Comparison of ENCODE assay signal across 23 cellular contexts in genomic region chr22:43798492-43798891, GRCh38. TPM values are rescaled to one million over a fixed set of nuclear protein-coding genes. Genes with fewer than 3 reads are reported as not detected.
DNase-seq lines count a peak whose midpoint lies in the region; ATAC-seq and TF ChIP-seq lines count a peak whose summit lies in the region.
"Had no signal": no experiment of that assay in that cellular context is flagged by ENCODE, and none has a peak within 500 bp of the region (broad histone marks: within the 10 kb centered on the region; RNA-seq: fewer than 3 reads in every experiment).

No MANE protein-coding gene starts in this region.

- no peaks in the 10 kb centered on the region for H3K4me1 Mint-ChIP-seq in activated T-cell treated with anti-CD3 and anti-CD28 coated beads, Interleukin-2, amount 50 U/mL, for 24 hours (ENCODE audit: low read depth)
- H3K4me1 Mint-ChIP-seq: activated naive CD8-positive, alpha-beta T cell treated with anti-CD3 and anti-CD28 coated beads, Interleukin-2, amount 50 U/mL, for 24 hours; central memory CD8-positive, alpha-beta T cell; neural progenitor cell had no signal

- intact Hi-C loops in OCI-LY7 (cut with micrococcal nuclease; ENCODE audit: unreplicated experiment) = no loop called here
- intact Hi-C loops in mucosa of descending colon (cut with DNase I, micrococcal nuclease) = no loop called here

- H3K4me3 ChIP-seq in OCI-LY7 (ENCODE audit: low read depth, low read length, poor library complexity, severe bottlenecking) (no peak overlapping the region), mucosa of descending colon (no peak overlapping the region)
- H3K4me3 ChIP-seq: neural progenitor cell had no signal

- H3K36me3 Mint-ChIP-seq in activated T-cell treated with anti-CD3 and anti-CD28 coated beads, Interleukin-2, amount 50 U/mL, for 24 hours (ENCODE audit: low read depth) = no peaks in the 10 kb centered on the region
- H3K36me3 Mint-ChIP-seq: neural progenitor cell, type B pancreatic cell had no signal

- 0 out of 2 replicates have a peak, but pooled peaks cover 6% of the 10 kb centered on the region for H3K9me3 ChIP-seq in OCI-LY7 (ENCODE audit: low read length)
- H3K9me3 ChIP-seq in mucosa of descending colon = peaks cover 9% of the 10 kb centered on the region

- no TSS peak for BruUV-seq in OCI-LY7 (replicated peaks; lab: Mats Ljungman, UMichigan)

- H3K4me1 ChIP-seq in OCI-LY7 (ENCODE audit: insufficient read depth, low read length, poor library complexity, severe bottlenecking) (peaks cover 10% of the 10 kb centered on the region), mucosa of descending colon (ENCODE audit: low read depth) (no peaks in the 10 kb centered on the region)
- H3K4me1 ChIP-seq: neural progenitor cell had no signal

- no peaks in the 10 kb centered on the region for H4K20me1 ChIP-seq in OCI-LY7 (ENCODE audit: insufficient read depth, low read length)

- no peak overlapping the region for H3K27ac Mint-ChIP-seq in activated T-cell treated with anti-CD3 and anti-CD28 coated beads, Interleukin-2, amount 50 U/mL, for 24 hours
- H3K27ac Mint-ChIP-seq: activated naive CD8-positive, alpha-beta T cell treated with anti-CD3 and anti-CD28 coated beads, Interleukin-2, amount 50 U/mL, for 24 hours; neural progenitor cell; T-helper 1 cell treated with Interleukin-12 subunit alpha and Interleukin-12 subunit beta and Interleukin-4 antibody, amounts not matched to agents 30 μg/mL and 1 μg/mL, for 36 hours; type B pancreatic cell had no signal

- no peaks in the 10 kb centered on the region for H3K9me2 ChIP-seq in OCI-LY7 (ENCODE audit: insufficient read depth, low read length)

- TF ChIP-seq CTCF in OCI-LY7 (conservative IDR thresholded peaks at IDR 0.05; ENCODE audit: low read length) = no peak
- TF ChIP-seq CTCF in mucosa of descending colon (IDR thresholded peaks at IDR 0.05) = no peak

- no peaks in the 10 kb centered on the region for H3K36me3 ChIP-seq in OCI-LY7 (ENCODE audit: insufficient read depth, low read length)
- no peaks in the 10 kb centered on the region for H3K36me3 ChIP-seq in mucosa of descending colon (ENCODE audit: low read depth)
- H3K36me3 ChIP-seq: neural progenitor cell had no signal

- POLR2A ChIA-PET in OCI-LY7 (lab: Charles Lee) = no interaction called here

- CTCF ChIA-PET in OCI-LY7 (lab: Charles Lee; ENCODE audit: unreplicated experiment) = no interaction called here

- H3K4me2 ChIP-seq in OCI-LY7 (ENCODE audit: low read length) = 0 out of 2 replicates have a peak overlapping the region, but pooled peaks have one; percentile 8
- H3K4me2 ChIP-seq: neural progenitor cell had no signal

- peaks cover 20% of the 10 kb centered on the region for H3K9me3 Mint-ChIP-seq in activated T-cell treated with anti-CD3 and anti-CD28 coated beads, Interleukin-2, amount 50 U/mL, for 24 hours
- H3K9me3 Mint-ChIP-seq: type B pancreatic cell had no signal

- peaks cover 54% of the 10 kb centered on the region for H3K27me3 Mint-ChIP-seq in activated T-cell treated with anti-CD3 and anti-CD28 coated beads, Interleukin-2, amount 50 U/mL, for 24 hours

- H3K4me3 Mint-ChIP-seq in activated T-cell treated with anti-CD3 and anti-CD28 coated beads, Interleukin-2, amount 50 U/mL, for 24 hours = no peak overlapping the region
- H3K4me3 Mint-ChIP-seq: activated naive CD8-positive, alpha-beta T cell treated with anti-CD3 and anti-CD28 coated beads, Interleukin-2, amount 50 U/mL, for 24 hours; central memory CD8-positive, alpha-beta T cell; neural progenitor cell; T-helper 1 cell treated with Interleukin-12 subunit alpha and Interleukin-12 subunit beta and Interleukin-4 antibody, amounts not matched to agents 30 μg/mL and 1 μg/mL, for 36 hours; type B pancreatic cell had no signal

- no peak overlapping the region for H3K27ac ChIP-seq in OCI-LY7 (ENCODE audit: low read depth, low read length, poor library complexity, severe bottlenecking)
- H3K27ac ChIP-seq: 22Rv1, neural progenitor cell had no signal

- no peaks in the 10 kb centered on the region for H3K79me2 ChIP-seq in OCI-LY7 (ENCODE audit: insufficient read depth, low read depth, low read length)

- ATAC-seq in GM21825 (IDR thresholded peaks at IDR 0.05; ENCODE audit: unreplicated experiment) = peak; percentile 65
- no peak for ATAC-seq in left lobe of liver
- ATAC-seq in mucosa of descending colon = no peak
- ATAC-seq: activated naive CD8-positive, alpha-beta T cell treated with anti-CD3 and anti-CD28 coated beads, Interleukin-2, amount 50 U/mL, for 24 hours; Panc1; right cardiac atrium had no signal

- DNase-seq in DMS53 (lab: John Stamatoyannopoulos, UW) (peak; percentile 8), DMS53 treated with DMSO at 0.1 percent for 48 hours (lab: John Stamatoyannopoulos, UW; ENCODE audit: unreplicated experiment) (no peak), OCI-LY7 (ENCODE audit: low spot score) (peak; percentile 46), renal cortical epithelial cell (ENCODE audit: low read depth) (peak; percentile 87), left lobe of liver (ENCODE audit: low spot score) (no peak), mucosa of descending colon (no peak)
- no peak for DNase-seq in activated T-cell treated with anti-CD3 and anti-CD28 coated beads, Interleukin-2, amount 50 U/mL, for 24 hours
- DNase-seq: activated CD4-positive, alpha-beta T cell treated with anti-CD3 and anti-CD28 coated beads for 48 hours; activated naive CD8-positive, alpha-beta T cell treated with anti-CD3 and anti-CD28 coated beads, Interleukin-2, amount 50 U/mL, for 24 hours; activated T-cell treated with anti-CD3 and anti-CD28 coated beads, Interleukin-2, amount 50 U/mL, for 1 hour; GDM1; KBM-7; mesenchymal stem cell; NCI-H146; NCI-H524 treated with DMSO at 0.1 percent for 48 hours; right cardiac atrium had no signal

- no peak overlapping the region for H2AFZ ChIP-seq in OCI-LY7 (ENCODE audit: low read length)
- H2AFZ ChIP-seq: neural progenitor cell had no signal

RNA-seq across cellular contexts. Expression of gene EFCAB6, which starts 13.6 kb away (rescaled TPM):
- total RNA-seq in OCI-LY7 (2014; rRNA removed; shearing (Covaris generic)) = 0.13 TPM in 1 of 2 replicates, not detected in the other
- total RNA-seq in OCI-LY7 (2022) (not detected in 2 replicates), renal cortical epithelial cell (0.69 and 8.4 TPM in 2 replicates), left lobe of liver (0.45 TPM), mucosa of descending colon (1 to 10 TPM; 1.1 to 1.8 (median 1.7) TPM)

Comparison
In these comparisons a context has a peak if more than half of its experiments do, and no peak if none do; other contexts are left out.
1. DNase-seq: peak in DMS53 (single experiment), OCI-LY7 (single experiment) and renal cortical epithelial cell (single experiment); none in DMS53 treated with DMSO at 0.1 percent for 48 hours (single experiment), left lobe of liver (single experiment), mucosa of descending colon (0 of 3) and activated T-cell treated with anti-CD3 and anti-CD28 coated beads, Interleukin-2, amount 50 U/mL, for 24 hours (single experiment).